Comparison of ENCODE assay signal across 5 cellular contexts in the genomic region with DNA sequence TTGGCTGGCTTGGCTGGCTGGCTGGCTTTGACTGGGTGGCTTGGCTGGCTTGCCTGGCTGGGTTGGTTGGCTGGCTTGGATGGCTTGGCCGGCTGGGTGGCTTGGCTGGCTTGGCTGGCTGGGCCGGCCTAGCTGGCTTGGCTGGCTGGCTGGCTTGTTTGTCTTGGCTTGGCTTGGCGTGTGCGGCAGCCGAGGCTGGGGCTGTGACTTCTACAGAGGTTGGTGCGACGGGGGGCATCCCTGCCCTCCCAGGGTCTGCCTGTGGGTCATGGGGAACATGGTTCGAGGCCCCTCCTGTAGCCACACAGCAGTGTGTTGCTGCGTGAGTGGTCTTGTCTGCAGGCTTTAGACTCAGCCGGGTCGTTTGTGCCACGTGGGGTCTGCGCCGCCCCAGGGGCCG. TPM values are rescaled to one million over a fixed set of nuclear protein-coding genes. Genes with fewer than 3 reads are reported as not detected.
"Had no signal": no experiment of that assay in that cellular context is flagged by ENCODE, and none has a peak within 500 bp of the region (broad histone marks: within the 10 kb centered on the region; RNA-seq: fewer than 3 reads in every experiment).

No MANE protein-coding gene starts in this region.

RNA-seq across cellular contexts. Expression of a gene that starts 33.1 kb away (rescaled TPM):
- total RNA-seq: HT-29, IMR-90, NCI-H460, PC-9, SJSA1 had no signal
